Comparison of ENCODE assay signal across 9 cellular contexts in genomic region chr5:11719888-11720481, GRCh38.
A peak's percentile ranks its signal among the peaks of the same experiment; 100 is the strongest.
DNase-seq lines count a peak whose midpoint lies in the region; ATAC-seq lines count a peak whose summit lies in the region.
"Had no signal": no experiment of that assay in that cellular context is flagged by ENCODE, and none has a peak within 500 bp of the region (broad histone marks: within the 10 kb centered on the region; RNA-seq: fewer than 3 reads in every experiment).

No MANE protein-coding gene starts in this region.

- DNase-seq in activated CD4-positive, alpha-beta T cell treated with anti-CD3 and anti-CD28 coated beads for 48 hours: peak; percentile 30
- no peak for DNase-seq in activated CD4-positive, alpha-beta T cell treated with anti-CD3 and anti-CD28 coated beads for 4 hours
- DNase-seq in MV-4-11 (lab: John Stamatoyannopoulos, UW) (peak; percentile 56), SW480 (ENCODE audit: low spot score) (peak; percentile 75), right cardiac atrium (peak in 2 of 3 donors; percentile 37 to 66), superior temporal gyrus (ENCODE audit: extremely low spot score) (peak; percentile 90), NCI-H345 treated with DMSO at 0.1 percent for 48 hours (lab: John Stamatoyannopoulos, UW; ENCODE audit: unreplicated experiment) (no peak)

- H3K27ac ChIP-seq in right cardiac atrium (ENCODE audit: low read length): no peak overlapping the region
- H3K27ac ChIP-seq: tibial nerve had no signal

- intact Hi-C loops in right cardiac atrium (cut with DNase I): no loop called here

- ATAC-seq in right cardiac atrium (no peak), HG03565 (IDR thresholded peaks at IDR 0.05; ENCODE audit: unreplicated experiment) (no peak)

- H3K4me3 ChIP-seq in right cardiac atrium (ENCODE audit: low read length): no peak overlapping the region
- H3K4me3 ChIP-seq: tibial nerve had no signal

- no peaks in the 10 kb centered on the region for H3K27me3 ChIP-seq in right cardiac atrium (ENCODE audit: control insufficient read depth, insufficient read depth)
- H3K27me3 ChIP-seq: tibial nerve had no signal

- WGBS in right cardiac atrium: 27% methylated on average over 5 of the region's 5 CpGs

- H3K9me3 ChIP-seq in right cardiac atrium (ENCODE audit: control insufficient read depth, low read length): no peaks in the 10 kb centered on the region
- H3K9me3 ChIP-seq: tibial nerve had no signal

- H3K4me1 ChIP-seq in right cardiac atrium (ENCODE audit: control insufficient read depth, insufficient read depth, low read length): no peaks in the 10 kb centered on the region
- H3K4me1 ChIP-seq: tibial nerve had no signal

Comparison
In these comparisons a context has a peak if more than half of its experiments do, and no peak if none do; other contexts are left out.
1. DNase-seq: peak in activated CD4-positive, alpha-beta T cell treated with anti-CD3 and anti-CD28 coated beads for 48 hours (single experiment), MV-4-11 (single experiment), SW480 (single experiment), right cardiac atrium (2 of 3) and superior temporal gyrus (single experiment); none in activated CD4-positive, alpha-beta T cell treated with anti-CD3 and anti-CD28 coated beads for 4 hours (0 of 2) and NCI-H345 treated with DMSO at 0.1 percent for 48 hours (single experiment).